8 cellular contexts compared by ENCODE assay signal in the genomic region with DNA sequence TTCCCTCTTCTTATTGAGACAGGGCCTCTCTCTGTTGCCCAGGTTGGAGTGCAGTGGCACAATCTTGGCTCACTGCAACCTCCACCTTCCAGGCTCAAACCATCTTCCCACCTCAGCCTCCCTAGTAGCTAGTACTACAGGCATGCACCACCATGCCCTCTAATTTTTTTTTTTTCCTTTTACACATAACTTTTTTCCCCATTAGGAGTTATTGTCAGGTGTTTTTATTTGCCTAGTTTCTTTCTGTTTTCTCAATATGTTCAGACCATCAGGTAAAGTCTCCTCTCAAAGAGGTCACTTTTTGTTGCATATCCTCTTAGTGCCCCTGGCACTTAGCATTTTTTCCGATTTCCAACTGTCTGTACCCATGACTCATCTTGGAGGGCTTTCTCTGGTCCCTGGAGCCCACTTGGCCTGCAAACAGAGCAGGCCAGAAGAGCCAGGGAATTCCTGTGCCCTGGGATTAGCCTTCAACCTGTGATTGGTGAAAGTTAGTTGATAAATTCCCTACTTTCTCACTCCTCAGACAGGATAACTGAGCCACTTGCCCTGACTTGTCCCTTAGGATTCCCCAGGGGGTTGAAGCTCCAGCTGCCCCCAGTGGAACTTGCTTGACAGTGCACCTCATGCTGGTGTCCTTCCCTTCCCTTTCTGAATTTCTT. TPM values are rescaled to one million over a fixed set of nuclear protein-coding genes. Genes with fewer than 3 reads are reported as not detected.
A peak's percentile ranks its signal among the peaks of the same experiment; 100 is the strongest.
DNase-seq lines count a peak whose midpoint lies in the region; ATAC-seq and TF ChIP-seq lines count a peak whose summit lies in the region.

No MANE protein-coding gene starts in this region.

- H3K9me3 ChIP-seq in osteoblast (ENCODE audit: low read depth, low read length): no peaks in the 10 kb centered on the region

- DNase-seq in NCI-H1436 treated with DMSO at 0.1 percent for 48 hours (lab: John Stamatoyannopoulos, UW): peak; percentile 5
- DNase-seq in fibroblast of gingiva (ENCODE audit: low read depth): peak; percentile 34
- peak; percentile 64 for DNase-seq in osteoblast (ENCODE audit: insufficient read length, low spot score, missing footprints)
- DNase-seq in middle frontal gyrus (ENCODE audit: extremely low spot score, low spot score): no peak

- H3K4me3 ChIP-seq in WI38 (ENCODE audit: low read depth, low read length) (no peak overlapping the region), osteoblast (ENCODE audit: insufficient read depth, low read length) (no peak overlapping the region)

- H3K36me3 ChIP-seq in osteoblast (ENCODE audit: insufficient read depth, low read length): peaks cover under 1% of the 10 kb centered on the region

- ATAC-seq in GM18502 (IDR thresholded peaks at IDR 0.05; ENCODE audit: poor library complexity, unreplicated experiment) (peak; percentile 61), HG02885 (IDR thresholded peaks at IDR 0.05; ENCODE audit: poor library complexity, unreplicated experiment) (peak; percentile 57)

- peaks cover 15% of the 10 kb centered on the region for H3K79me2 ChIP-seq in osteoblast (ENCODE audit: insufficient read depth, low read length)

- no peak overlapping the region for H2AFZ ChIP-seq in osteoblast (ENCODE audit: low read length)

- H3K27ac ChIP-seq in C4-2B (no peak overlapping the region), osteoblast (ENCODE audit: low read depth, low read length) (no peak overlapping the region)

- H3K4me1 ChIP-seq in osteoblast (ENCODE audit: insufficient read depth, low read length): peaks cover 7% of the 10 kb centered on the region

- no peaks in the 10 kb centered on the region for H4K20me1 ChIP-seq in osteoblast (ENCODE audit: insufficient read depth, low read length)

- TF ChIP-seq CTCF in C4-2B (conservative IDR thresholded peaks at IDR 0.05): peak; percentile 87
- peak; percentile 64 for TF ChIP-seq CTCF in WI38 (IDR thresholded peaks at IDR 0.05; ENCODE audit: low read depth, low read length)
- TF ChIP-seq CTCF in osteoblast (IDR thresholded peaks at IDR 0.05; ENCODE audit: extremely low read depth, low read depth, low read length): peak; percentile 60

- peak overlapping the region; percentile 31 for H3K4me2 ChIP-seq in osteoblast (ENCODE audit: insufficient read depth, low read length)

- H3K27me3 ChIP-seq in osteoblast (ENCODE audit: insufficient read depth, low read length): no peaks in the 10 kb centered on the region

RNA-seq across cellular contexts. Expression of a gene that starts 2.2 kb away (rescaled TPM):
- total RNA-seq in osteoblast: 15.6 and 26.5 TPM in 2 replicates
